27 cellular contexts compared by ENCODE assay signal in the genomic region with DNA sequence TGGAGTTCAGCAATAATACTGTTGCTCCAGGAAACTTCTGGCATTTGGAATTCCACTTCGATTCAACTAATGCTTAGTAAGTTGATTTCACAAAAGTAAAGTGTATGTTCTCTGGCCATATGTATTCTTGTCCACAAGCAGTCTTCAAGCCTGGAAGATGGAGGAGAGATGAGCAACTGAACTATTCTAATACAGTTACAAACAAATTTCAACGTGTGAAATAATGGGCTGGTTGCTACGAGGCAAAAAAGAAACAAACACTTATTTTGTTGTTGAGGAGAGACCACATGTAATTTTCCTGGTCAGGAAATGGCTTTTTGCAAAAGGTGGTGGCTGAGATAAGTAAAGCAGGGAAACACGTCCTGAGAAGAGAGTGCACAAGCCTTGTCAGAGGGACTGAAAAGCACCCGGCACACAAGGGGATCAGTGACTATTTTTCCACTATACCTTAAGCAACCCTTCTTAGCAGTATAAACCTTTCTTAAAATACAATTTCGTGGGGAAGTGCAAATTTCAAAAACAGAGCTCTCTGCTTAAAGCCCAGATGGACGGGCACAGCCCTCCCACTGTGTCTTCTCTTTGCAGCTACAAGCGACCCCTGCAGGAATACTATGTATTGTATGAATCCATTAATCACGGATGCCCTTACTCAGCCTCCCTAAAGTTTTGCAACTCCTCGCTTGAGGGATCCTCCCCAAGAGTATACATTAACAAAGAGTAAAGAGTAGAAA.
DNase-seq lines count a peak whose midpoint lies in the region; ATAC-seq and TF ChIP-seq lines count a peak whose summit lies in the region.
"Had no signal": no experiment of that assay in that cellular context is flagged by ENCODE, and none has a peak within 500 bp of the region (broad histone marks: within the 10 kb centered on the region; RNA-seq: fewer than 3 reads in every experiment).

No MANE protein-coding gene starts in this region.

- H3K9me3 Mint-ChIP-seq in H9 (no peaks in the 10 kb centered on the region), chondrocyte (ENCODE audit: low read depth) (peaks cover 8% of the 10 kb centered on the region)
- H3K9me3 Mint-ChIP-seq in effector memory CD8-positive, alpha-beta T cell: no peaks in the 10 kb centered on the region
- no peaks in the 10 kb centered on the region for H3K9me3 Mint-ChIP-seq in natural killer cell treated with Interleukin-12 subunit alpha and Interleukin-12 subunit beta and Interleukin-15 and Interleukin-18, amount 100 ng/mL, for 72 hours
- H3K9me3 Mint-ChIP-seq in activated naive CD4-positive, alpha-beta T cell treated with anti-CD3 and anti-CD28 coated beads for 36 hours: no peaks in the 10 kb centered on the region
- H3K9me3 Mint-ChIP-seq: neural crest cell; T-helper 1 cell treated with Interleukin-12 subunit alpha and Interleukin-12 subunit beta and Interleukin-4 antibody, amounts not matched to agents 30 μg/mL and 1 μg/mL, for 36 hours had no signal

- TF ChIP-seq CTCF in GM12865 (IDR thresholded peaks at IDR 0.05; ENCODE audit: insufficient read depth, low read depth, low read length, missing control alignments) (peak; percentile 6), H9 (conservative IDR thresholded peaks at IDR 0.05) (peak; percentile 59), right lobe of liver (IDR thresholded peaks at IDR 0.05) (no peak), chondrocyte (IDR thresholded peaks at IDR 0.05) (no peak)

- H3K27me3 Mint-ChIP-seq in H9 (ENCODE audit: low read depth): no peaks in the 10 kb centered on the region
- H3K27me3 Mint-ChIP-seq in effector memory CD8-positive, alpha-beta T cell: no peaks in the 10 kb centered on the region
- no peaks in the 10 kb centered on the region for H3K27me3 Mint-ChIP-seq in natural killer cell treated with Interleukin-12 subunit alpha and Interleukin-12 subunit beta and Interleukin-15 and Interleukin-18, amount 100 ng/mL, for 72 hours
- peaks cover 10% of the 10 kb centered on the region for H3K27me3 Mint-ChIP-seq in activated naive CD4-positive, alpha-beta T cell treated with anti-CD3 and anti-CD28 coated beads for 36 hours (ENCODE audit: low read depth)
- H3K27me3 Mint-ChIP-seq in chondrocyte (ENCODE audit: low read depth): peaks cover 2% of the 10 kb centered on the region
- H3K27me3 Mint-ChIP-seq: CD4-positive, CD25-positive, alpha-beta regulatory T cell had no signal

- no peak overlapping the region for H2AFZ ChIP-seq in H9 (ENCODE audit: low read length)
- H2AFZ ChIP-seq: hepatocyte had no signal

- WGBS in H9 (ENCODE audit: extremely low coverage, insufficient read length, low lambda C conversion rate): no CpG with 5 or more reads among the region's 10 CpGs
- WGBS in right lobe of liver (ENCODE audit: insufficient coverage, low coverage, low lambda C conversion rate, missing lambda C conversion rate): 51% methylated on average over 10 of the region's 10 CpGs

- H4K5ac ChIP-seq in H9 (ENCODE audit: insufficient read length, low read depth, low read length): no peak overlapping the region

- no peak overlapping the region for H4K91ac ChIP-seq in H9 (ENCODE audit: insufficient read length, low read depth, low read length)

- H3K14ac ChIP-seq in H9 (ENCODE audit: insufficient read depth, low read length): no peak overlapping the region

- H4K20me1 ChIP-seq in H9 (ENCODE audit: control insufficient read depth, insufficient read depth, insufficient read length): no peaks in the 10 kb centered on the region

- H3K23me2 ChIP-seq in H9 (ENCODE audit: insufficient read length, low read depth, low read length, poor library complexity, severe bottlenecking): no peaks in the 10 kb centered on the region

- peak; percentile 70 for ATAC-seq in effector memory CD8-positive, alpha-beta T cell (replicated peaks)
- ATAC-seq in natural killer cell treated with Interleukin-12 subunit alpha and Interleukin-12 subunit beta and Interleukin-15 and Interleukin-18, amount 100 ng/mL, for 72 hours: peak in 1 of 2 donors; percentile 54
- no peak for ATAC-seq in right lobe of liver
- ATAC-seq: HepG2 had no signal

- no peak overlapping the region for H2BK120ac ChIP-seq in H9 (ENCODE audit: low read depth, low read length, poor library complexity, severe bottlenecking)

- H3K9me3 ChIP-seq in H9 (ENCODE audit: control insufficient read depth, low read depth, low read length) (no peaks in the 10 kb centered on the region), right lobe of liver (no peaks in the 10 kb centered on the region)
- H3K9me3 ChIP-seq: esophagus muscularis mucosa, HAP-1, left ventricle myocardium inferior, Peyer's patch, SJCRH30, tibial nerve had no signal

- no peak overlapping the region for H3K4me2 ChIP-seq in H9 (ENCODE audit: insufficient read depth, insufficient read length, low read length)
- H3K4me2 ChIP-seq: hepatocyte had no signal

- H3K27ac ChIP-seq in H9 (ENCODE audit: insufficient read length, low read depth, low read length) (no peak overlapping the region), right lobe of liver (no peak overlapping the region)
- H3K27ac ChIP-seq: brain microvascular endothelial cell, esophagus muscularis mucosa, hepatocyte, HL-60, left ventricle myocardium inferior, Peyer's patch, SJCRH30, tibial nerve had no signal

- peak; percentile 30 for DNase-seq in GM12865 (ENCODE audit: low read depth)
- peak; percentile 30 for DNase-seq in H9
- DNase-seq in effector memory CD8-positive, alpha-beta T cell: no peak
- DNase-seq in natural killer cell treated with Interleukin-12 subunit alpha and Interleukin-12 subunit beta and Interleukin-15 and Interleukin-18, amount 100 ng/mL, for 72 hours (ENCODE audit: low spot score): no peak
- no peak for DNase-seq in activated naive CD4-positive, alpha-beta T cell treated with anti-CD3 and anti-CD28 coated beads for 36 hours
- no peak for DNase-seq in right lobe of liver
- DNase-seq in chondrocyte (ENCODE audit: low spot score): no peak
- DNase-seq: activated CD4-positive, alpha-beta T cell treated with anti-CD3 and anti-CD28 coated beads for 48 hours; activated naive CD4-positive, alpha-beta T cell; activated T-cell treated with anti-CD3 and anti-CD28 coated beads, Interleukin-2, amount 50 U/mL, for 48 hours; brain microvascular endothelial cell; CD4-positive, CD25-positive, alpha-beta regulatory T cell; foreskin melanocyte; left ventricle myocardium inferior; NCI-H1105 treated with DMSO at 0.1 percent for 48 hours; NCI-H2081; NCI-H446; Peyer's patch; SJCRH30 had no signal

- no peak overlapping the region for H3T11ph ChIP-seq in H9 (ENCODE audit: low read length)

- no peak overlapping the region for H3K4me3 ChIP-seq in GM12865 (ENCODE audit: low read depth, low read length)
- H3K4me3 ChIP-seq in right lobe of liver: no peak overlapping the region
- H3K4me3 ChIP-seq: esophagus muscularis mucosa, HAP-1, hepatocyte, left ventricle myocardium inferior, Peyer's patch, SJCRH30, tibial nerve had no signal

- no peak overlapping the region for H3K9ac ChIP-seq in H9 (ENCODE audit: extremely low read depth, insufficient read length, low read length)

- no peak overlapping the region for H2AK5ac ChIP-seq in H9 (ENCODE audit: insufficient read length, low read length)

- no peak overlapping the region for H3K23ac ChIP-seq in H9 (ENCODE audit: insufficient read length, low read depth, low read length)

- H3K36me3 ChIP-seq in right lobe of liver: no peaks in the 10 kb centered on the region
- H3K36me3 ChIP-seq: brain microvascular endothelial cell, esophagus muscularis mucosa, HAP-1, left ventricle myocardium inferior, Peyer's patch, SJCRH30, tibial nerve had no signal

- no peak overlapping the region for H4K8ac ChIP-seq in H9 (replicated peaks; ENCODE audit: insufficient read length, low read depth, low read length)

- H3K4me1 Mint-ChIP-seq in H9 (peaks cover 8 to 10% of the 10 kb centered on the region in 2 experiments), chondrocyte (ENCODE audit: low read depth) (no peaks in the 10 kb centered on the region)
- H3K4me1 Mint-ChIP-seq in effector memory CD8-positive, alpha-beta T cell (ENCODE audit: low read depth in 2 of 2): peaks cover 12 to 13% of the 10 kb centered on the region in 2 donors
- H3K4me1 Mint-ChIP-seq in natural killer cell treated with Interleukin-12 subunit alpha and Interleukin-12 subunit beta and Interleukin-15 and Interleukin-18, amount 100 ng/mL, for 72 hours (ENCODE audit: low read depth in 2 of 2): peaks cover 10 to 18% of the 10 kb centered on the region in 2 donors
- H3K4me1 Mint-ChIP-seq in activated naive CD4-positive, alpha-beta T cell treated with anti-CD3 and anti-CD28 coated beads for 36 hours (ENCODE audit: low read depth): no peaks in the 10 kb centered on the region
- H3K4me1 Mint-ChIP-seq: CD4-positive, CD25-positive, alpha-beta regulatory T cell; neural crest cell had no signal

- H2BK20ac ChIP-seq in H9 (ENCODE audit: low read depth, low read length, poor library complexity, severe bottlenecking): no peak overlapping the region

- H3K4me3 Mint-ChIP-seq in H9 (no peak overlapping the region), chondrocyte (ENCODE audit: unreplicated experiment) (no peak overlapping the region)
- H3K4me3 Mint-ChIP-seq in effector memory CD8-positive, alpha-beta T cell: peak overlapping the region; percentile 19 to 21
- peak overlapping the region; percentile 32 for H3K4me3 Mint-ChIP-seq in natural killer cell treated with Interleukin-12 subunit alpha and Interleukin-12 subunit beta and Interleukin-15 and Interleukin-18, amount 100 ng/mL, for 72 hours
- no peak overlapping the region for H3K4me3 Mint-ChIP-seq in activated naive CD4-positive, alpha-beta T cell treated with anti-CD3 and anti-CD28 coated beads for 36 hours
- H3K4me3 Mint-ChIP-seq: CD4-positive, CD25-positive, alpha-beta regulatory T cell; neural crest cell; T-helper 1 cell treated with Interleukin-12 subunit alpha and Interleukin-12 subunit beta and Interleukin-4 antibody, amounts not matched to agents 30 μg/mL and 1 μg/mL, for 36 hours had no signal

- CTCF ChIA-PET in activated naive CD4-positive, alpha-beta T cell treated with anti-CD3 and anti-CD28 coated beads for 36 hours (lab: Charles Lee): no interaction called here

- H3K36me3 Mint-ChIP-seq in H9 (ENCODE audit: insufficient read depth in 1 of 3, low read depth in 3 of 3): no peaks in the 10 kb centered on the region
- no peaks in the 10 kb centered on the region for H3K36me3 Mint-ChIP-seq in effector memory CD8-positive, alpha-beta T cell (ENCODE audit: insufficient read depth)
- no peaks in the 10 kb centered on the region for H3K36me3 Mint-ChIP-seq in natural killer cell treated with Interleukin-12 subunit alpha and Interleukin-12 subunit beta and Interleukin-15 and Interleukin-18, amount 100 ng/mL, for 72 hours
- H3K36me3 Mint-ChIP-seq in activated naive CD4-positive, alpha-beta T cell treated with anti-CD3 and anti-CD28 coated beads for 36 hours (ENCODE audit: low read depth): no peaks in the 10 kb centered on the region
- no peaks in the 10 kb centered on the region for H3K36me3 Mint-ChIP-seq in chondrocyte (ENCODE audit: low read depth)
- H3K36me3 Mint-ChIP-seq: CD4-positive, CD25-positive, alpha-beta regulatory T cell had no signal

- H3K4me1 ChIP-seq in H9 (ENCODE audit: insufficient read depth, low read length) (no peaks in the 10 kb centered on the region), right lobe of liver (peaks cover 0 to 15% (median 0%) of the 10 kb centered on the region in 4 donors)
- H3K4me1 ChIP-seq: HAP-1, left ventricle myocardium inferior, SJCRH30 had no signal

- H3K79me1 ChIP-seq in H9 (ENCODE audit: insufficient read depth, low read depth, low read length, poor library complexity, severe bottlenecking): no peaks in the 10 kb centered on the region

- H3K27me3 ChIP-seq in H9 (ENCODE audit: insufficient read depth, low read length) (no peaks in the 10 kb centered on the region), right lobe of liver (no peaks in the 10 kb centered on the region)
- H3K27me3 ChIP-seq: brain microvascular endothelial cell, esophagus muscularis mucosa, hepatocyte, Peyer's patch, SJCRH30, tibial nerve had no signal

- H2BK12ac ChIP-seq in H9 (ENCODE audit: insufficient read length, low read depth, low read length): no peak overlapping the region

- no peak overlapping the region for H3K56ac ChIP-seq in H9 (ENCODE audit: insufficient read length, low read depth, low read length)

- intact Hi-C loops in activated naive CD4-positive, alpha-beta T cell treated with anti-CD3 and anti-CD28 coated beads for 36 hours (cut with micrococcal nuclease): no loop called here
- intact Hi-C loops in right lobe of liver (cut with DNase I): no loop called here

- H3K27ac Mint-ChIP-seq in H9 (no peak overlapping the region), chondrocyte (ENCODE audit: unreplicated experiment) (no peak overlapping the region)
- peak overlapping the region; percentile 24 to 87 for H3K27ac Mint-ChIP-seq in effector memory CD8-positive, alpha-beta T cell
- peak overlapping the region in 1 of 2 donors; percentile 32 for H3K27ac Mint-ChIP-seq in natural killer cell treated with Interleukin-12 subunit alpha and Interleukin-12 subunit beta and Interleukin-15 and Interleukin-18, amount 100 ng/mL, for 72 hours
- no peak overlapping the region for H3K27ac Mint-ChIP-seq in activated naive CD4-positive, alpha-beta T cell treated with anti-CD3 and anti-CD28 coated beads for 36 hours
- H3K27ac Mint-ChIP-seq: T-helper 1 cell treated with Interleukin-12 subunit alpha and Interleukin-12 subunit beta and Interleukin-4 antibody, amounts not matched to agents 30 μg/mL and 1 μg/mL, for 36 hours had no signal

- no peak overlapping the region for H2BK15ac ChIP-seq in H9 (ENCODE audit: low read depth, low read length)

- H3K79me2 ChIP-seq in H9 (ENCODE audit: insufficient read depth, low read length): no peaks in the 10 kb centered on the region
- H3K79me2 ChIP-seq: hepatocyte had no signal

- no peak for TF ChIP-seq POLR2A in right lobe of liver (IDR thresholded peaks at IDR 0.05)

- no peak overlapping the region for H3K18ac ChIP-seq in H9 (ENCODE audit: insufficient read length, low read depth, low read length)

- H2BK5ac ChIP-seq in H9 (ENCODE audit: insufficient read length, low read length): no peak overlapping the region

- H3K4ac ChIP-seq in H9 (ENCODE audit: low read depth, low read length): no peak overlapping the region

Comparison
In these comparisons a context has a peak if more than half of its experiments do, and no peak if none do; other contexts are left out.
1. DNase-seq: peak in GM12865 (single experiment) and H9 (single experiment); none in effector memory CD8-positive, alpha-beta T cell (0 of 3), natural killer cell treated with Interleukin-12 subunit alpha and Interleukin-12 subunit beta and Interleukin-15 and Interleukin-18, amount 100 ng/mL, for 72 hours (single experiment), activated naive CD4-positive, alpha-beta T cell treated with anti-CD3 and anti-CD28 coated beads for 36 hours (single experiment), right lobe of liver (0 of 3) and chondrocyte (single experiment).
2. CTCF ChIP-seq: peak in GM12865 (single experiment) and H9 (single experiment); none in right lobe of liver (0 of 4) and chondrocyte (single experiment).
3. H3K27ac Mint-ChIP-seq: peak in effector memory CD8-positive, alpha-beta T cell (2 of 2); none in H9 (0 of 3), activated naive CD4-positive, alpha-beta T cell treated with anti-CD3 and anti-CD28 coated beads for 36 hours (single experiment) and chondrocyte (single experiment).
4. H3K4me3 Mint-ChIP-seq: peak in effector memory CD8-positive, alpha-beta T cell (2 of 2) and natural killer cell treated with Interleukin-12 subunit alpha and Interleukin-12 subunit beta and Interleukin-15 and Interleukin-18, amount 100 ng/mL, for 72 hours (single experiment); none in H9 (0 of 2), activated naive CD4-positive, alpha-beta T cell treated with anti-CD3 and anti-CD28 coated beads for 36 hours (single experiment) and chondrocyte (single experiment).